In genomic region chr12:99418379-99418778, GRCh38 we compare ENCODE assay signal across 12 cellular contexts.
"Had no signal": no experiment of that assay in that cellular context is flagged by ENCODE, and none has a peak within 500 bp of the region (broad histone marks: within the 10 kb centered on the region; RNA-seq: fewer than 3 reads in every experiment).

No MANE protein-coding gene starts in this region.

- H3K4me1 ChIP-seq: breast epithelium had no signal

- FAIRE-seq: small intestine had no signal

- H3K27ac ChIP-seq: breast epithelium had no signal

- ATAC-seq: mucosa of descending colon; naive thymus-derived CD8-positive, alpha-beta T cell; right cardiac atrium had no signal

- DNase-seq: activated CD4-positive, alpha-beta memory T cell treated with anti-CD3 and anti-CD28 coated beads for 36 hours; activated gamma-delta T cell treated with Interleukin-2 at 50 U/mL for 16 hours; activated naive CD8-positive, alpha-beta T cell treated with anti-CD3 and anti-CD28 coated beads for 36 hours; activated T-cell treated with anti-CD3 and anti-CD28 coated beads, Interleukin-2, amount 50 U/mL, for 48 hours; anterior cingulate cortex; endodermal cell; mucosa of descending colon; naive thymus-derived CD8-positive, alpha-beta T cell; nucleus accumbens; right cardiac atrium; small intestine had no signal

- H3K27me3 ChIP-seq: breast epithelium had no signal
